ENCODE assay signal across 16 cellular contexts in the genomic region with DNA sequence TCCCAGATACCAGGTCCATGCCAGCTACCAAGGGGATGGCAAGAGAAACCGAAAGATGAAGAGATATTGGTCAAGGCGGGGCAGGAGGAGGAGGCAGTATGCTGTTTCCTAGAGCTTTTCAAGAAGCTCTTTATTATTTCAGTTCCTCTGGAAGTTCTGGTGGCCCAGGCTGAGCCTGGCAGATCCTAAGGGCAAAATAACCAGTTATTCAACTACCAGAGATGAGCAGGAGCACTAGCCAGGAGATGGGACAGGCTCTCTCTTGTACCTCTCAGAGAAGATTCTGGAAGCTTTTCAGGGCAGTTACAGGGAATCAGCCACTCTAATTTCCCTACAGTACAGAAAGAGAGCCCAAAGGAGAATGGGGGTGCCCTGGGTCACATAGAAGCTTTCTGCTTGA.
"Had no signal": no experiment of that assay in that cellular context is flagged by ENCODE, and none has a peak within 500 bp of the region (broad histone marks: within the 10 kb centered on the region; RNA-seq: fewer than 3 reads in every experiment).

No MANE protein-coding gene starts in this region.

- H3K27ac Mint-ChIP-seq: activated CD4-positive, alpha-beta T cell treated with anti-CD3 and anti-CD28 coated beads, Interleukin-2, amount 10 ng/mL, durations not matched to agents 24 days and 14 days; T-helper 17 cell had no signal

- DNase-seq: activated CD4-positive, alpha-beta T cell treated with anti-CD3 and anti-CD28 coated beads, Interleukin-2, amount 10 ng/mL, durations not matched to agents 24 days and 14 days; activated CD4-positive, CD25-positive, alpha-beta regulatory T cell; activated naive CD4-positive, alpha-beta T cell treated with anti-CD3 and anti-CD28 coated beads, Interleukin-2, amount 50 U/mL, for 16 hours; activated T-cell treated with anti-CD3 and anti-CD28 coated beads for 4 hours; amygdala; brain microvascular endothelial cell; cerebellar nuclear complex; hypothalamus; stimulated activated CD4-positive, alpha-beta T cell treated with anti-CD3 and anti-CD28 coated beads, Interleukin-15, amount 100 ng/mL, for 24 hours; stimulated activated CD4-positive, alpha-beta T cell treated with anti-CD3 and anti-CD28 coated beads, Interleukin-4, amount 100 ng/mL, for 1 hour; stimulated activated naive CD4-positive, alpha-beta T cell treated with Interleukin-2 at 50 U/mL for 16 hours; T-helper 17 cell; trophoblast cell had no signal

- ATAC-seq: T-helper 17 cell had no signal

- H3K4me3 Mint-ChIP-seq: activated CD4-positive, alpha-beta T cell treated with anti-CD3 and anti-CD28 coated beads, Interleukin-2, amount 10 ng/mL, durations not matched to agents 24 days and 14 days; T-helper 17 cell had no signal

- H3K9me3 Mint-ChIP-seq: activated CD4-positive, alpha-beta T cell treated with anti-CD3 and anti-CD28 coated beads, Interleukin-2, amount 10 ng/mL, durations not matched to agents 24 days and 14 days had no signal

- H3K9me3 ChIP-seq: esophagus muscularis mucosa, neutrophil had no signal

- H3K27me3 Mint-ChIP-seq: activated CD4-positive, alpha-beta T cell treated with anti-CD3 and anti-CD28 coated beads, Interleukin-2, amount 10 ng/mL, durations not matched to agents 24 days and 14 days; T-helper 17 cell had no signal

- H3K27ac ChIP-seq: brain microvascular endothelial cell, esophagus muscularis mucosa, neutrophil had no signal

- H3K27me3 ChIP-seq: brain microvascular endothelial cell, esophagus muscularis mucosa, neutrophil had no signal

- FAIRE-seq: TTC549 had no signal

- H3K4me3 ChIP-seq: esophagus muscularis mucosa had no signal
